Comparison of ENCODE assay signal across 8 cellular contexts in the genomic region with DNA sequence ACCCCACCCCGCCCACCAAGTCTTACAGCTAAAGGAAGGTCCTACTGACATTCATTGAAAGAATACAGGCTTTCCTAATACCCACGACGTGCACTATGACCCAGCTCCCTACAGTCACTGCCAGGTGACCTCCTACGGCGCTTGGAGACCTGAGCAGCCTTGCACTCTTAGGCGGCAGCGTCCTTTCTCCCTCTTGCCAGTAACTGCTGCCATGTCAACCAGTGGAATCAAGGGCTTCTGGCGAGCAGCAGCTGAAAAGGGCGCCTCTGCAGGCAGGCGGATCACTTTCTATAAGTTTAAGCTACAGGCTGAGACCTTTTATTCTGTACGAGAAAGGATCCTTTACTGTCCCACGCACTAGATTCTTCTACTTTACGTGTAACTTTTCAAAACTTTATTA. TPM values are rescaled to one million over a fixed set of nuclear protein-coding genes. Genes with fewer than 3 reads are reported as not detected.
DNase-seq lines count a peak whose midpoint lies in the region; ATAC-seq and TF ChIP-seq lines count a peak whose summit lies in the region.

No MANE protein-coding gene starts in this region.

- H3K9me3 ChIP-seq in ES-I3 (ENCODE audit: control insufficient read depth, insufficient read depth, low read length): no peaks in the 10 kb centered on the region
- H3K9me3 ChIP-seq in right cardiac atrium (ENCODE audit: control insufficient read depth, low read length): no peaks in the 10 kb centered on the region
- no peaks in the 10 kb centered on the region for H3K9me3 ChIP-seq in SJCRH30 (replicated peaks)

- ATAC-seq in right cardiac atrium (no peak), sciatic nerve (peak; percentile 5)

- H3K4me1 Mint-ChIP-seq in activated naive CD8-positive, alpha-beta T cell treated with anti-CD3 and anti-CD28 coated beads for 36 hours: peaks cover 43% of the 10 kb centered on the region

- DNase-seq in LHCN-M2 (ENCODE audit: low read depth): peak; percentile 75
- peak; percentile 22 for DNase-seq in activated naive CD8-positive, alpha-beta T cell treated with anti-CD3 and anti-CD28 coated beads for 36 hours
- peak; percentile 43 to 68 (median 62) for DNase-seq in right cardiac atrium
- peak; percentile 65 for DNase-seq in sciatic nerve (ENCODE audit: low spot score)
- no peak for DNase-seq in GM20000 (ENCODE audit: low spot score)
- DNase-seq in hippocampal formation (lab: John Stamatoyannopoulos, UW): no peak
- DNase-seq in SJCRH30: no peak

- no peak for TF ChIP-seq CTCF in GM20000 (IDR thresholded peaks at IDR 0.05; ENCODE audit: extremely low read depth, missing control alignments)

- peaks cover 18% of the 10 kb centered on the region for H3K36me3 Mint-ChIP-seq in activated naive CD8-positive, alpha-beta T cell treated with anti-CD3 and anti-CD28 coated beads for 36 hours

- H3K36me3 ChIP-seq in ES-I3 (ENCODE audit: insufficient read depth, low read length) (no peaks in the 10 kb centered on the region), SJCRH30 (no peaks in the 10 kb centered on the region)

- H3K9ac ChIP-seq in ES-I3 (ENCODE audit: low read depth, low read length): peak overlapping the region; percentile 63; the same call in 1 of the 2 replicates

- H3K27ac Mint-ChIP-seq in activated naive CD8-positive, alpha-beta T cell treated with anti-CD3 and anti-CD28 coated beads for 36 hours: peak overlapping the region; percentile 90

- H3K27me3 ChIP-seq in right cardiac atrium (ENCODE audit: control insufficient read depth, insufficient read depth) (no peaks in the 10 kb centered on the region), SJCRH30 (no peaks in the 10 kb centered on the region)

- peaks cover 9% of the 10 kb centered on the region for H3K27me3 Mint-ChIP-seq in activated naive CD8-positive, alpha-beta T cell treated with anti-CD3 and anti-CD28 coated beads for 36 hours

- H3K4me1 ChIP-seq in ES-I3 (ENCODE audit: insufficient read depth, low read length) (no peaks in the 10 kb centered on the region), right cardiac atrium (ENCODE audit: control insufficient read depth, insufficient read depth, low read length) (peaks cover 4% of the 10 kb centered on the region), SJCRH30 (no peaks in the 10 kb centered on the region)

- WGBS in right cardiac atrium: 26% methylated on average over 13 of the region's 13 CpGs

- H3K9me3 Mint-ChIP-seq in activated naive CD8-positive, alpha-beta T cell treated with anti-CD3 and anti-CD28 coated beads for 36 hours: no peaks in the 10 kb centered on the region

- H3K4me3 Mint-ChIP-seq in activated naive CD8-positive, alpha-beta T cell treated with anti-CD3 and anti-CD28 coated beads for 36 hours: peak overlapping the region; percentile 96

- intact Hi-C loops in right cardiac atrium (cut with DNase I): loop anchor here in 1 of 4 donors (10.0 kb wide), 1 partner anchor 59 kb away; no protein-coding TSS in a partner anchor
- intact Hi-C loops in sciatic nerve (cut with DNase I): no loop called here

- H3K4me3 ChIP-seq in right cardiac atrium (ENCODE audit: low read length) (peak overlapping the region; percentile 73), SJCRH30 (no peak overlapping the region)

- H3K27ac ChIP-seq in right cardiac atrium (ENCODE audit: low read length) (peak overlapping the region; percentile 43), SJCRH30 (no peak overlapping the region)

RNA-seq across cellular contexts. Expression of gene KCTD12, which starts 2.0 kb away (rescaled TPM):
- 97.0 and 137 TPM in 2 replicates for total RNA-seq in LHCN-M2 (2014; rRNA removed)
- 8.0 TPM for polyA plus RNA-seq in LHCN-M2 (2012)
- total RNA-seq in activated naive CD8-positive, alpha-beta T cell treated with anti-CD3 and anti-CD28 coated beads for 36 hours: 10 to 100 TPM; 18.5 to 19.4 TPM
- total RNA-seq in right cardiac atrium: 10 to 100 TPM; 37.1 to 57.8 (median 42.0) TPM
- polyA plus RNA-seq in right cardiac atrium: 15.6 TPM
- total RNA-seq in sciatic nerve: 202 TPM
- 3.2 and 3.5 TPM in 2 replicates for total RNA-seq in SJCRH30 (2014; rRNA removed; shearing (Covaris generic))

Comparison
In these comparisons a context has a peak if more than half of its experiments do, and no peak if none do; other contexts are left out.
1. DNase-seq: peak in LHCN-M2 (single experiment), activated naive CD8-positive, alpha-beta T cell treated with anti-CD3 and anti-CD28 coated beads for 36 hours (single experiment), right cardiac atrium (3 of 3) and sciatic nerve (single experiment); none in GM20000 (single experiment), hippocampal formation (0 of 2) and SJCRH30 (0 of 2).